22 cellular contexts compared by ENCODE assay signal in genomic region chr3:39466988-39467387, GRCh38. TPM values are rescaled to one million over a fixed set of nuclear protein-coding genes. Genes with fewer than 3 reads are reported as not detected.
DNase-seq lines count a peak whose midpoint lies in the region; ATAC-seq and TF ChIP-seq lines count a peak whose summit lies in the region.
"Had no signal": no experiment of that assay in that cellular context is flagged by ENCODE, and none has a peak within 500 bp of the region (broad histone marks: within the 10 kb centered on the region; RNA-seq: fewer than 3 reads in every experiment).

No MANE protein-coding gene starts in this region.

- H3K4me3 ChIP-seq in HUES64 (ENCODE audit: low read length): no peak overlapping the region
- H3K4me3 ChIP-seq in dorsolateral prefrontal cortex: peak overlapping the region in 11 of 59 donors; percentile 12 to 82 (median 61)
- H3K4me3 ChIP-seq in uterus: no peak overlapping the region
- H3K4me3 ChIP-seq: A549, GM23248 had no signal

- DNase-seq in dorsolateral prefrontal cortex (no peak), substantia nigra (lab: John Stamatoyannopoulos, UW) (no peak), uterus (no peak), DMS79 (lab: John Stamatoyannopoulos, UW) (no peak), LoVo (ENCODE audit: low spot score) (no peak)
- DNase-seq in stimulated activated naive CD4-positive, alpha-beta T cell treated with Interleukin-2 at 50 U/mL for 16 hours (lab: John Stamatoyannopoulos, UW): no peak
- DNase-seq: AML-193; CD4-positive, alpha-beta memory T cell; DMS153; DMS79 treated with DMSO at 0.1 percent for 48 hours; GF-D8; GM23248; H7; Karpas-422; KBM-7 had no signal

- 87% methylated on average over 3 of the region's 3 CpGs for WGBS in HUES64

- intact Hi-C loops in dorsolateral prefrontal cortex (cut with DNase I) (loop anchor here in 1 of 2 donors (2.0 kb wide), 1 partner anchor 18 kb away; no protein-coding TSS in a partner anchor), uterus (cut with DNase I; ENCODE audit: low total_unique reads) (no loop called here)

- no peak for ATAC-seq in GM21576 (IDR thresholded peaks at IDR 0.05; ENCODE audit: unreplicated experiment)
- ATAC-seq: A549, HepG2 had no signal

- peak overlapping the region; percentile 24; the same call in 1 of the 2 replicates for H3K27ac ChIP-seq in HUES64 (ENCODE audit: low read depth, low read length)
- H3K27ac ChIP-seq in dorsolateral prefrontal cortex: peak overlapping the region; percentile 63 to 100 (median 95)
- H3K27ac ChIP-seq in substantia nigra (ENCODE audit: low read depth, low read length, poor library complexity, severe bottlenecking): peak overlapping the region; percentile 98
- H3K27ac ChIP-seq in uterus: peak overlapping the region; percentile 9 to 55
- H3K27ac ChIP-seq: A549, C4-2B, GM23248 had no signal

- H3K9me3 ChIP-seq in HUES64 (ENCODE audit: insufficient read depth, low read depth, low read length) (no peaks in the 10 kb centered on the region), uterus (no peaks in the 10 kb centered on the region)
- H3K9me3 ChIP-seq: A549 had no signal

- H3K4me1 ChIP-seq in HUES64 (ENCODE audit: insufficient read depth, low read length): peaks cover 19% of the 10 kb centered on the region; the same call in 1 of the 2 replicates
- H3K4me1 ChIP-seq in uterus: no peaks in the 10 kb centered on the region
- H3K4me1 ChIP-seq: A549 had no signal

- TF ChIP-seq POLR2A in uterus (IDR thresholded peaks at IDR 0.05): no peak

- H3K36me3 ChIP-seq in HUES64 (ENCODE audit: insufficient read depth, low read length): no peaks in the 10 kb centered on the region
- H3K36me3 ChIP-seq in uterus: no peaks in the 10 kb centered on the region

- H3K9ac ChIP-seq in HUES64 (ENCODE audit: low read depth, low read length): no peak overlapping the region
- H3K9ac ChIP-seq: GM23248 had no signal

- TF ChIP-seq CTCF in dorsolateral prefrontal cortex (IDR thresholded peaks at IDR 0.05 in 54 of 56, conservative IDR thresholded peaks at IDR 0.05 in 2 of 56; ENCODE audit: low read depth in 1 of 56, partially characterized antibody in 56 of 56): peak in 1 of 56 donors; percentile 16
- TF ChIP-seq CTCF in uterus (IDR thresholded peaks at IDR 0.05): no peak

- H3K27me3 ChIP-seq in HUES64 (ENCODE audit: insufficient read depth, low read length) (peaks cover 7% of the 10 kb centered on the region; the same call in 1 of the 2 replicates), dorsolateral prefrontal cortex (peaks cover 0 to 3% (median 0%) of the 10 kb centered on the region in 45 donors), uterus (no peaks in the 10 kb centered on the region)

RNA-seq across cellular contexts. Expression of gene MOBP, which starts 0.5 kb away (rescaled TPM):
- 0.60 TPM for polyA plus RNA-seq in HUES64 (2013, experiment 1 of 2)
- 0.57 TPM for polyA plus RNA-seq in HUES64 (2013, experiment 2 of 2)
- 1,000 to 10,000 TPM in 11 of 120 experiments, 100 to 1,000 TPM in 101, 10 to 100 TPM in 8; 40.9 to 1,548 (median 379) TPM for total RNA-seq in dorsolateral prefrontal cortex
- under 1 TPM in 1 of 4 donors, not detected in 3; 0.43 TPM for total RNA-seq in uterus
- total RNA-seq: CD4-positive, alpha-beta memory T cell; GM23248; HepG2 had no signal
- polyA plus RNA-seq: BJ; CD4-positive, alpha-beta memory T cell; GM23248; HepG2; IgD-negative memory B cell had no signal

Comparison
In these comparisons a context has a peak if more than half of its experiments do, and no peak if none do; other contexts are left out.
1. H3K27ac ChIP-seq: peak in every context shown above with its lines; median percentile 98 in substantia nigra; 95 in dorsolateral prefrontal cortex; 32 in uterus; 24 in HUES64.
2. RNA of gene MOBP, which starts 0.5 kb away (total RNA-seq): 40.9 to 1,548 TPM in dorsolateral prefrontal cortex; 0.43 TPM in uterus; every median in the first group is over 10 times any median in the second.